13 cellular contexts compared by ENCODE assay signal in the genomic region with DNA sequence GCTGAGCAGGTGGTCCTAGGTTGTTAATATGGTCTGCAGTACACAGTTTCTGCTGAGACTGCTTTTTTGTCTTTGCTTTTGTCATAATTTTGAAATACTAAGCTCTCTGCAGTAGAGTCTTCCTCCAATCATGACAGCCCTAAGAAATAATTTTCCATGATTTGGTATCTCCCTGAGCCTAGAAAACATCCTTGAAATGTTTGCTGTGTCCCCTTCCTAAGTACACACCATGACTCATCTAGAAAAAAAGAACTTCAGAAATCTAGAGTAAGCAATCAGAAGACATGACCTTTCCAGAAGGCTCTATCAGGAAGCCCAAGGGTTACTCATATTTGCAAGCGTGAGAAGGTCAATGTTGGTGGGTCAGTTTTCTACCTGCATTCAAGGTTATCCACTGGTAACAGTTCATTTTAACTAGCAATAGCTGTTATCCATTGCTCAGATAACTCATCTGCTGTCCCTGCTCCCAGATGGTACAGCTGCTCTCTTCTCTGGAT. TPM values are rescaled to one million over a fixed set of nuclear protein-coding genes. Genes with fewer than 3 reads are reported as not detected.
DNase-seq lines count a peak whose midpoint lies in the region; ATAC-seq and TF ChIP-seq lines count a peak whose summit lies in the region.
"Had no signal": no experiment of that assay in that cellular context is flagged by ENCODE, and none has a peak within 500 bp of the region (broad histone marks: within the 10 kb centered on the region; RNA-seq: fewer than 3 reads in every experiment).

No MANE protein-coding gene starts in this region.

- H3K4me1 ChIP-seq in adipocyte (ENCODE audit: control insufficient read depth, insufficient read depth, low read length): peaks cover 32% of the 10 kb centered on the region
- H3K4me1 ChIP-seq in hepatocyte (ENCODE audit: insufficient read depth): peaks cover 10% of the 10 kb centered on the region
- peaks cover 26% of the 10 kb centered on the region for H3K4me1 ChIP-seq in CD8-positive, alpha-beta memory T cell (ENCODE audit: insufficient read depth, low read length)

- peaks cover 16 to 51% (median 23%) of the 10 kb centered on the region in 3 donors for H3K36me3 Mint-ChIP-seq in CD8-positive, alpha-beta memory T cell

- WGBS in hepatocyte (ENCODE audit: low lambda C conversion rate, missing lambda C conversion rate): 61% methylated on average over 1 of the region's 1 CpG

- CTCF ChIA-PET in CD8-positive, alpha-beta memory T cell (lab: Charles Lee): interaction anchor here (0.5 to 15.4 kb wide), 11 partner anchors 12 to 1556 kb away, joined by 3 to 338 read pairs (median 38); a partner anchor contains a TSS

- no peak overlapping the region for H3K4me3 ChIP-seq in adipocyte (ENCODE audit: low read length)
- H3K4me3 ChIP-seq in hepatocyte: no peak overlapping the region
- H3K4me3 ChIP-seq in CD8-positive, alpha-beta memory T cell (ENCODE audit: low read length): no peak overlapping the region

- H3K27me3 ChIP-seq in adipocyte (replicated peaks; ENCODE audit: control insufficient read depth, insufficient read depth, low read length) (no peaks in the 10 kb centered on the region), hepatocyte (no peaks in the 10 kb centered on the region)
- no peaks in the 10 kb centered on the region for H3K27me3 ChIP-seq in CD8-positive, alpha-beta memory T cell (ENCODE audit: insufficient read depth, low read length, poor library complexity, severe bottlenecking)

- H3K27ac Mint-ChIP-seq in CD8-positive, alpha-beta memory T cell: peak overlapping the region in 2 of 8 donors; percentile 14 to 50
- H3K27ac Mint-ChIP-seq: IgD-negative memory B cell had no signal

- TF ChIP-seq CTCF in hepatocyte (IDR thresholded peaks at IDR 0.05; ENCODE audit: poor library complexity): no peak

- DNase-seq in AG08395 (ENCODE audit: low spot score) (peak; percentile 18), GM04504 (ENCODE audit: low read depth) (peak; percentile 25), adipocyte (ENCODE audit: low read depth) (peak; percentile 72), hepatocyte (ENCODE audit: low spot score) (peak; percentile 37), NCI-H2029 (lab: John Stamatoyannopoulos, UW) (no peak)
- DNase-seq in stimulated activated CD4-positive, alpha-beta T cell treated with anti-CD3 and anti-CD28 coated beads, Interleukin-4, amount 100 ng/mL, for 24 hours: no peak
- DNase-seq in CD8-positive, alpha-beta memory T cell: no peak
- DNase-seq: activated gamma-delta T cell treated with Interleukin-2 at 50 U/mL for 16 hours, NCI-H2081 treated with DMSO at 0.1 percent for 48 hours, WERI-Rb-1 had no signal

- POLR2A ChIA-PET in CD8-positive, alpha-beta memory T cell (lab: Charles Lee): interaction anchor here (0.6 to 1.1 kb wide), 2 partner anchors 16 to 19 kb away, joined by 3 to 4 read pairs; no protein-coding TSS in a partner anchor

- H3K36me3 ChIP-seq in adipocyte (ENCODE audit: control insufficient read depth, insufficient read depth, low read length, severe bottlenecking) (peaks cover 58% of the 10 kb centered on the region), hepatocyte (replicated peaks; ENCODE audit: insufficient read depth, low read depth) (no peaks in the 10 kb centered on the region)
- peaks cover 19% of the 10 kb centered on the region for H3K36me3 ChIP-seq in CD8-positive, alpha-beta memory T cell (ENCODE audit: insufficient read depth, low read length)

- no peak overlapping the region for H3K4me2 ChIP-seq in hepatocyte

- peak overlapping the region; percentile 79 for H3K27ac ChIP-seq in hepatocyte
- no peak overlapping the region for H3K27ac ChIP-seq in CD8-positive, alpha-beta memory T cell (ENCODE audit: low read depth, low read length)
- H3K27ac ChIP-seq: WERI-Rb-1 had no signal

- no peak overlapping the region for H3K4me3 Mint-ChIP-seq in CD8-positive, alpha-beta memory T cell
- H3K4me3 Mint-ChIP-seq: IgD-negative memory B cell had no signal

- no peaks in the 10 kb centered on the region for H3K27me3 Mint-ChIP-seq in CD8-positive, alpha-beta memory T cell
- H3K27me3 Mint-ChIP-seq: IgD-negative memory B cell had no signal

- no peak overlapping the region for H2AFZ ChIP-seq in hepatocyte

- no peaks in the 10 kb centered on the region for H4K20me1 ChIP-seq in hepatocyte (ENCODE audit: insufficient read depth, poor library complexity, severe bottlenecking)

- H3K9me3 ChIP-seq in adipocyte (ENCODE audit: control insufficient read depth, low read length) (no peaks in the 10 kb centered on the region), hepatocyte (ENCODE audit: low read depth) (no peaks in the 10 kb centered on the region)
- H3K9me3 ChIP-seq in CD8-positive, alpha-beta memory T cell (ENCODE audit: low read length): no peaks in the 10 kb centered on the region

- no peak for ATAC-seq in GM18861 (IDR thresholded peaks at IDR 0.05; ENCODE audit: unreplicated experiment)
- ATAC-seq: Panc1 had no signal

- no peaks in the 10 kb centered on the region for H3K9me3 Mint-ChIP-seq in CD8-positive, alpha-beta memory T cell
- H3K9me3 Mint-ChIP-seq: IgD-negative memory B cell had no signal

- peaks cover 35 to 49% (median 49%) of the 10 kb centered on the region in 3 donors for H3K4me1 Mint-ChIP-seq in CD8-positive, alpha-beta memory T cell

- H3K79me2 ChIP-seq in hepatocyte: peaks cover 57% of the 10 kb centered on the region

- no peaks in the 10 kb centered on the region for H3K9me2 ChIP-seq in hepatocyte (replicated peaks; ENCODE audit: insufficient read depth)

- peak overlapping the region; percentile 77 for H3K9ac ChIP-seq in adipocyte (ENCODE audit: low read length)

RNA-seq across cellular contexts. Expression of a gene that starts 16.4 kb away (rescaled TPM):
- total RNA-seq in hepatocyte: 327 and 358 TPM in 2 replicates
- polyA plus RNA-seq in hepatocyte: 441 and 463 TPM in 2 replicates
- 100 to 1,000 TPM; 329 to 353 TPM for total RNA-seq in CD8-positive, alpha-beta memory T cell
- polyA plus RNA-seq in CD8-positive, alpha-beta memory T cell: 622 TPM

RNA-seq across cellular contexts. Expression of a gene that starts 25.5 kb away (rescaled TPM):
- 30.7 and 33.9 TPM in 2 replicates for total RNA-seq in hepatocyte
- polyA plus RNA-seq in hepatocyte: 43.3 and 49.8 TPM in 2 replicates
- 10 to 100 TPM in 1 of 2 experiments, 1 to 10 TPM in 1; 8.4 to 11.4 TPM for total RNA-seq in CD8-positive, alpha-beta memory T cell
- 13.7 TPM for polyA plus RNA-seq in CD8-positive, alpha-beta memory T cell

Comparison
In these comparisons a context has a peak if more than half of its experiments do, and no peak if none do; other contexts are left out.
1. DNase-seq: peak in AG08395 (single experiment), GM04504 (single experiment), adipocyte (single experiment) and hepatocyte (single experiment); none in stimulated activated CD4-positive, alpha-beta T cell treated with anti-CD3 and anti-CD28 coated beads, Interleukin-4, amount 100 ng/mL, for 24 hours (single experiment), CD8-positive, alpha-beta memory T cell (0 of 5) and NCI-H2029 (single experiment).